ENCODE assay signal across 23 cellular contexts in the genomic region with DNA sequence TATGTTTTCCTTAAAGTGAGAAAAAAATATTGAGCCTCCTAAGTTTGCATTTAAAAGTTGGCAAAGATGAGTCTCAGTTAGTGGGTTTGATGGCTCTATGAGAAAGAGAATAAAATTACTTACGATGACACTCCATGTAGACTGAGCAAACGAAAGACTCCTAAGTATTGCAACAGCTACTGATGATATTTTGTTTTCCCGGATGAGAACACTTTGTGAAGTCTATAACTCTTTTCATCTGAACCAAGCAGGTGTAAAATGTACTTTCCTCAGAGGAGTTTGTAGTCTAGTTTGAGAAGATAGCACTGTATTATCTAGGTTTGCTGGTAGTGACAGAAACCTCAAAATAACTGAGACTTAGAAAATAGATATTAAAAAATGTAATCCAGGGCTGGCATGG. TPM values are rescaled to one million over a fixed set of nuclear protein-coding genes. Genes with fewer than 3 reads are reported as not detected.
A peak's percentile ranks its signal among the peaks of the same experiment; 100 is the strongest.
DNase-seq lines count a peak whose midpoint lies in the region; ATAC-seq and TF ChIP-seq lines count a peak whose summit lies in the region.
"Had no signal": no experiment of that assay in that cellular context is flagged by ENCODE, and none has a peak within 500 bp of the region (broad histone marks: within the 10 kb centered on the region; RNA-seq: fewer than 3 reads in every experiment).

No MANE protein-coding gene starts in this region.

- no peak for TF ChIP-seq CTCF in CD4-positive, alpha-beta T cell (IDR thresholded peaks at IDR 0.05)
- TF ChIP-seq CTCF in CD8-positive, alpha-beta T cell (IDR thresholded peaks at IDR 0.05): no peak
- TF ChIP-seq CTCF in WTC11 (IDR thresholded peaks at IDR 0.05): no peak

- CTCF ChIA-PET in CD4-positive, alpha-beta T cell (lab: Charles Lee): interaction anchor here (0.9 to 1.7 kb wide), 2 partner anchors 10 to 23 kb away, joined by 3 to 5 read pairs; no protein-coding TSS in a partner anchor
- CTCF ChIA-PET in CD8-positive, alpha-beta T cell (lab: Charles Lee): interaction anchor here (1.6 kb wide), 1 partner anchor 30 kb away, joined by 11 read pairs; no protein-coding TSS in a partner anchor
- CTCF ChIA-PET in activated CD4-positive, alpha-beta memory T cell treated with anti-CD3 and anti-CD28 coated beads, Interleukin-2, amount 10 ng/mL, durations not matched to agents 7 days and 5 days (lab: Charles Lee): interaction anchor here (1.3 to 3.4 kb wide), 4 partner anchors 24 to 36 kb away, joined by 3 to 19 read pairs (median 8); no protein-coding TSS in a partner anchor
- CTCF ChIA-PET in WTC11 (lab: Charles Lee): no interaction called here

- H3K4me1 Mint-ChIP-seq in CD4-positive, alpha-beta T cell (ENCODE audit: low read depth): peaks cover 61% of the 10 kb centered on the region
- peaks cover 59% of the 10 kb centered on the region for H3K4me1 Mint-ChIP-seq in CD8-positive, alpha-beta T cell (ENCODE audit: low read depth)
- peaks cover 56% of the 10 kb centered on the region for H3K4me1 Mint-ChIP-seq in activated CD4-positive, alpha-beta memory T cell treated with anti-CD3 and anti-CD28 coated beads, Interleukin-2, amount 10 ng/mL, durations not matched to agents 7 days and 5 days
- H3K4me1 Mint-ChIP-seq in immature natural killer cell: peaks cover 46 to 55% of the 10 kb centered on the region in 2 donors
- no peaks in the 10 kb centered on the region for H3K4me1 Mint-ChIP-seq in WTC11
- H3K4me1 Mint-ChIP-seq: brain had no signal

- peaks cover 34% of the 10 kb centered on the region for H3K36me3 Mint-ChIP-seq in CD4-positive, alpha-beta T cell (ENCODE audit: low read depth)
- peaks cover 30% of the 10 kb centered on the region for H3K36me3 Mint-ChIP-seq in CD8-positive, alpha-beta T cell
- peaks cover 36% of the 10 kb centered on the region for H3K36me3 Mint-ChIP-seq in activated CD4-positive, alpha-beta memory T cell treated with anti-CD3 and anti-CD28 coated beads, Interleukin-2, amount 10 ng/mL, durations not matched to agents 7 days and 5 days (ENCODE audit: low read depth)
- peaks cover 11 to 13% (median 12%) of the 10 kb centered on the region in 3 donors for H3K36me3 Mint-ChIP-seq in immature natural killer cell
- H3K36me3 Mint-ChIP-seq in WTC11: no peaks in the 10 kb centered on the region
- H3K36me3 Mint-ChIP-seq: brain had no signal

- peak overlapping the region; percentile 96 for H3K27ac Mint-ChIP-seq in CD4-positive, alpha-beta T cell
- peak overlapping the region; percentile 95 for H3K27ac Mint-ChIP-seq in CD8-positive, alpha-beta T cell
- H3K27ac Mint-ChIP-seq in activated CD4-positive, alpha-beta memory T cell treated with anti-CD3 and anti-CD28 coated beads, Interleukin-2, amount 10 ng/mL, durations not matched to agents 7 days and 5 days: peak overlapping the region; percentile 99
- peak overlapping the region; percentile 93 to 99 (median 99) for H3K27ac Mint-ChIP-seq in immature natural killer cell
- H3K27ac Mint-ChIP-seq in WTC11: no peak overlapping the region
- H3K27ac Mint-ChIP-seq: brain had no signal

- H3K9me3 Mint-ChIP-seq in CD4-positive, alpha-beta T cell: peaks cover 4% of the 10 kb centered on the region
- H3K9me3 Mint-ChIP-seq in CD8-positive, alpha-beta T cell: peaks cover 3% of the 10 kb centered on the region
- peaks cover 3% of the 10 kb centered on the region for H3K9me3 Mint-ChIP-seq in activated CD4-positive, alpha-beta memory T cell treated with anti-CD3 and anti-CD28 coated beads, Interleukin-2, amount 10 ng/mL, durations not matched to agents 7 days and 5 days
- H3K9me3 Mint-ChIP-seq in immature natural killer cell: no peaks in the 10 kb centered on the region
- peaks cover 8% of the 10 kb centered on the region for H3K9me3 Mint-ChIP-seq in WTC11

- peaks cover under 1% of the 10 kb centered on the region for H3K36me3 ChIP-seq in CD8-positive, alpha-beta T cell (ENCODE audit: insufficient read depth, low read length)
- H3K36me3 ChIP-seq: esophagus squamous epithelium, gastroesophageal sphincter had no signal

- ATAC-seq in CD4-positive, alpha-beta T cell (ENCODE audit: poor library complexity): peak; percentile 35
- no peak for ATAC-seq in CD8-positive, alpha-beta T cell
- ATAC-seq in WTC11: no peak
- ATAC-seq: gastroesophageal sphincter, psoas muscle had no signal

- peak overlapping the region; percentile 69 for H3K27ac ChIP-seq in CD4-positive, alpha-beta T cell (ENCODE audit: low read depth, low read length)
- peak overlapping the region; percentile 14 for H3K27ac ChIP-seq in CD8-positive, alpha-beta T cell (ENCODE audit: low read depth, low read length)
- H3K27ac ChIP-seq: gastroesophageal sphincter, psoas muscle, testis had no signal

- no peaks in the 10 kb centered on the region for H3K27me3 Mint-ChIP-seq in CD4-positive, alpha-beta T cell
- no peaks in the 10 kb centered on the region for H3K27me3 Mint-ChIP-seq in CD8-positive, alpha-beta T cell (ENCODE audit: low read depth)
- H3K27me3 Mint-ChIP-seq in activated CD4-positive, alpha-beta memory T cell treated with anti-CD3 and anti-CD28 coated beads, Interleukin-2, amount 10 ng/mL, durations not matched to agents 7 days and 5 days: no peaks in the 10 kb centered on the region
- H3K27me3 Mint-ChIP-seq in immature natural killer cell (ENCODE audit: low read depth in 3 of 3): peaks cover 0 to 4% (median 0%) of the 10 kb centered on the region in 3 donors
- peaks cover 17% of the 10 kb centered on the region for H3K27me3 Mint-ChIP-seq in WTC11 (ENCODE audit: low read depth)

- no peak for DNase-seq in CD4-positive, alpha-beta T cell
- DNase-seq in CD8-positive, alpha-beta T cell: no peak
- DNase-seq in activated CD4-positive, alpha-beta memory T cell treated with anti-CD3 and anti-CD28 coated beads, Interleukin-2, amount 10 ng/mL, durations not matched to agents 7 days and 5 days: no peak
- DNase-seq in immature natural killer cell: no peak
- no peak for DNase-seq in NCI-H345 treated with DMSO at 0.1 percent for 48 hours (lab: John Stamatoyannopoulos, UW; ENCODE audit: unreplicated experiment)
- no peak for DNase-seq in WTC11 (ENCODE audit: low spot score)
- no peak for DNase-seq in posterior vena cava (ENCODE audit: low spot score)
- DNase-seq: activated CD4-positive, CD25-positive, alpha-beta regulatory T cell; esophagus squamous epithelium; HCEC 1CT; hypothalamus; MM.1S; NCI-H1436 treated with DMSO at 0.1 percent for 48 hours; NCI-H524 treated with DMSO at 0.1 percent for 48 hours; psoas muscle; stimulated activated CD4-positive, alpha-beta T cell treated with anti-CD3 and anti-CD28 coated beads, Interleukin-1b, Interleukin-23, amount 100 ng/mL, for 48 hours; T-helper 9 cell; testis had no signal

- intact Hi-C loops in CD4-positive, alpha-beta T cell (cut with DNase I, micrococcal nuclease): no loop called here
- intact Hi-C loops in CD8-positive, alpha-beta T cell (cut with DNase I, micrococcal nuclease): no loop called here
- intact Hi-C loops in posterior vena cava (cut with DNase I): no loop called here

- no peaks in the 10 kb centered on the region for H3K27me3 ChIP-seq in CD4-positive, alpha-beta T cell (ENCODE audit: control insufficient read depth, insufficient read depth, low read length)
- H3K27me3 ChIP-seq in CD8-positive, alpha-beta T cell (ENCODE audit: insufficient read depth, low read length): no peaks in the 10 kb centered on the region
- H3K27me3 ChIP-seq: esophagus squamous epithelium, gastroesophageal sphincter, testis had no signal

- peak overlapping the region; percentile 77 for H3K4me3 Mint-ChIP-seq in CD4-positive, alpha-beta T cell
- H3K4me3 Mint-ChIP-seq in CD8-positive, alpha-beta T cell: peak overlapping the region; percentile 75
- peak overlapping the region; percentile 65 for H3K4me3 Mint-ChIP-seq in activated CD4-positive, alpha-beta memory T cell treated with anti-CD3 and anti-CD28 coated beads, Interleukin-2, amount 10 ng/mL, durations not matched to agents 7 days and 5 days
- H3K4me3 Mint-ChIP-seq in immature natural killer cell (peak overlapping the region in 2 of 5 donors; percentile 22 to 49), WTC11 (no peak overlapping the region)
- H3K4me3 Mint-ChIP-seq: brain had no signal

- H3K9me3 ChIP-seq in CD4-positive, alpha-beta T cell (ENCODE audit: control insufficient read depth, low read length): no peaks in the 10 kb centered on the region
- no peaks in the 10 kb centered on the region for H3K9me3 ChIP-seq in CD8-positive, alpha-beta T cell (ENCODE audit: low read length)
- H3K9me3 ChIP-seq: esophagus squamous epithelium, psoas muscle, testis had no signal

- peak overlapping the region; percentile 20 for H3K4me3 ChIP-seq in CD8-positive, alpha-beta T cell (ENCODE audit: low read depth, low read length)
- H3K4me3 ChIP-seq: esophagus squamous epithelium, gastroesophageal sphincter, psoas muscle, testis had no signal

- POLR2A ChIA-PET in CD4-positive, alpha-beta T cell (lab: Charles Lee): interaction anchor here (0.6 to 7.3 kb wide), 8 partner anchors 9 to 93 kb away, joined by 3 to 148 read pairs (median 6); a partner anchor contains a TSS
- POLR2A ChIA-PET in CD8-positive, alpha-beta T cell (lab: Charles Lee): interaction anchor here (0.5 to 3.2 kb wide), 10 partner anchors 13 to 77 kb away, joined by 3 to 52 read pairs (median 4); no protein-coding TSS in a partner anchor
- POLR2A ChIA-PET in activated CD4-positive, alpha-beta memory T cell treated with anti-CD3 and anti-CD28 coated beads, Interleukin-2, amount 10 ng/mL, durations not matched to agents 7 days and 5 days (lab: Charles Lee): interaction anchor here (1.1 to 20.6 kb wide), 12 partner anchors 12 to 94 kb away, joined by 3 to 301 read pairs (median 25); a partner anchor contains a TSS
- POLR2A ChIA-PET in WTC11 (lab: Charles Lee): no interaction called here

- H3K4me1 ChIP-seq in CD8-positive, alpha-beta T cell (ENCODE audit: insufficient read depth, low read length): peaks cover 43% of the 10 kb centered on the region
- H3K4me1 ChIP-seq: esophagus squamous epithelium, gastroesophageal sphincter, psoas muscle, testis had no signal

RNA-seq across cellular contexts. Expression of a gene that starts 1.7 kb away (rescaled TPM):
- total RNA-seq in CD4-positive, alpha-beta T cell: 100 to 1,000 TPM; 289 to 292 TPM
- total RNA-seq in CD8-positive, alpha-beta T cell: 100 to 1,000 TPM; 222 to 231 TPM
- total RNA-seq in activated CD4-positive, alpha-beta memory T cell treated with anti-CD3 and anti-CD28 coated beads, Interleukin-2, amount 10 ng/mL, durations not matched to agents 7 days and 5 days: 100 to 1,000 TPM; 247 to 249 TPM
- polyA plus RNA-seq in immature natural killer cell: 10 to 100 TPM; 38.5 to 71.9 (median 54.6) TPM
- total RNA-seq in WTC11 (2021) (0.37 to 0.55 TPM (median 0.52 TPM) in 3 replicates), posterior vena cava (1 to 10 TPM; 1.2 to 2.6 TPM)
- total RNA-seq: RPMI7951 had no signal

RNA-seq across cellular contexts. Expression of a gene that starts 12.9 kb away (rescaled TPM):
- not detected for total RNA-seq in CD4-positive, alpha-beta T cell
- not detected for total RNA-seq in CD8-positive, alpha-beta T cell
- under 1 TPM in 1 of 2 experiments, not detected in 1; 0.13 TPM for total RNA-seq in activated CD4-positive, alpha-beta memory T cell treated with anti-CD3 and anti-CD28 coated beads, Interleukin-2, amount 10 ng/mL, durations not matched to agents 7 days and 5 days
- not detected for polyA plus RNA-seq in immature natural killer cell
- total RNA-seq in WTC11 (2021) (not detected in 3 replicates), posterior vena cava (not detected)
- total RNA-seq: esophagus squamous epithelium, gastroesophageal sphincter, lower leg skin, psoas muscle, RPMI7951, SK-MEL-5 had no signal
- polyA plus RNA-seq: psoas muscle had no signal

RNA-seq across cellular contexts. Expression of a gene that starts 36.3 kb away (rescaled TPM):
- total RNA-seq in CD4-positive, alpha-beta T cell: 1 to 10 TPM; 7.0 to 8.7 TPM
- 1 to 10 TPM; 5.4 to 5.9 TPM for total RNA-seq in CD8-positive, alpha-beta T cell
- total RNA-seq in activated CD4-positive, alpha-beta memory T cell treated with anti-CD3 and anti-CD28 coated beads, Interleukin-2, amount 10 ng/mL, durations not matched to agents 7 days and 5 days: 10 to 100 TPM; 16.8 to 17.7 TPM
- polyA plus RNA-seq in immature natural killer cell: 10 to 100 TPM; 14.6 to 17.9 (median 16.7) TPM
- total RNA-seq in WTC11 (2021) (11.1 to 11.4 TPM (median 11.2 TPM) in 3 replicates), posterior vena cava (10 to 100 TPM; 10.5 to 14.2 TPM)

Comparison
In these comparisons a context has a peak if more than half of its experiments do, and no peak if none do; other contexts are left out.
1. RNA of a gene that starts 1.7 kb away (total RNA-seq): 289 to 292 TPM in CD4-positive, alpha-beta T cell, 247 to 249 TPM in activated CD4-positive, alpha-beta memory T cell treated with anti-CD3 and anti-CD28 coated beads, Interleukin-2, amount 10 ng/mL, durations not matched to agents 7 days and 5 days and 222 to 231 TPM in CD8-positive, alpha-beta T cell; 1.2 to 2.6 TPM in posterior vena cava and 0.37 to 0.55 TPM in WTC11; every median in the first group is over 10 times any median in the second.